22 cellular contexts compared by ENCODE assay signal in genomic region chr3:50369271-50369670, GRCh38. TPM values are rescaled to one million over a fixed set of nuclear protein-coding genes. Genes with fewer than 3 reads are reported as not detected.
DNase-seq lines count a peak whose midpoint lies in the region; ATAC-seq, FAIRE-seq and TF ChIP-seq lines count a peak whose summit lies in the region.
"Had no signal": no experiment of that assay in that cellular context is flagged by ENCODE, and none has a peak within 500 bp of the region (broad histone marks: within the 10 kb centered on the region; RNA-seq: fewer than 3 reads in every experiment).

No MANE protein-coding gene starts in this region.

- no peak for TF ChIP-seq CTCF in HEK293 (tag by site-specific recombination; IDR thresholded peaks at IDR 0.05)
- no peak for TF ChIP-seq CTCF in bronchial epithelial cell (IDR thresholded peaks at IDR 0.05; ENCODE audit: insufficient read depth, low read length, severe bottlenecking)
- no peak for TF ChIP-seq CTCF in nephron progenitor cell (IDR thresholded peaks at IDR 0.05)
- TF ChIP-seq CTCF in progenitor cell of endocrine pancreas (IDR thresholded peaks at IDR 0.05; ENCODE audit: unreplicated experiment), result no peak

- H3K27ac ChIP-seq in HEK293 (ENCODE audit: extremely low read depth, low read depth, low read length), result no peak overlapping the region
- H3K27ac ChIP-seq: BLaER1, C4-2B had no signal

- no peaks in the 10 kb centered on the region for H3K9me3 ChIP-seq in HEK293 (ENCODE audit: control insufficient read depth, insufficient read depth, low read depth, low read length)
- H3K9me3 ChIP-seq: BLaER1 had no signal

- H3K27ac Mint-ChIP-seq in nephron progenitor cell (peak overlapping the region; percentile 57), progenitor cell of endocrine pancreas (peak overlapping the region; percentile 68)
- H3K27ac Mint-ChIP-seq: CD4-positive, CD25-positive, alpha-beta regulatory T cell had no signal

- ATAC-seq in HG03108 (IDR thresholded peaks at IDR 0.05; ENCODE audit: unreplicated experiment), result no peak

- CTCF ChIA-PET in HEK293 (lab: Yijun Ruan, JAX), result interaction anchor here (0.6 to 1.4 kb wide), 3 partner anchors 12 to 149 kb away, joined by 3 read pairs; no protein-coding TSS in a partner anchor

- FAIRE-seq in bronchial epithelial cell (lab: Jason Lieb, UNC), result peak; percentile 64
- FAIRE-seq: D721Med, GM12891, GM18507, H54 had no signal

- POLR2A ChIA-PET in HEK293 (lab: Yijun Ruan, JAX), result interaction anchor here (0.9 to 1.0 kb wide), 2 partner anchors 19 to 41 kb away, joined by 3 to 8 read pairs; partner anchors contain the start of genes CYB561D2 and NPRL2

- no peaks in the 10 kb centered on the region for H3K36me3 ChIP-seq in HEK293 (ENCODE audit: control insufficient read depth in 2 of 2, insufficient read depth in 1 of 2, low read length in 2 of 2)
- no peaks in the 10 kb centered on the region for H3K36me3 ChIP-seq in bronchial epithelial cell (ENCODE audit: control insufficient read depth, insufficient read depth, low read length)
- H3K36me3 ChIP-seq: BLaER1 had no signal

- no peaks in the 10 kb centered on the region for H3K4me1 ChIP-seq in HEK293 (ENCODE audit: control insufficient read depth, insufficient read depth, low read length)

- DNase-seq in bronchial epithelial cell (ENCODE audit: low read depth) (peak; percentile 67), nephron progenitor cell (no peak), progenitor cell of endocrine pancreas (ENCODE audit: low spot score, unreplicated experiment) (no peak), NOMO-1 treated with DMSO at 0.1 percent for 48 hours (lab: John Stamatoyannopoulos, UW; ENCODE audit: unreplicated experiment) (no peak), retina (no peak), NCI-H82 treated with DMSO at 0.1 percent for 48 hours (lab: John Stamatoyannopoulos, UW; ENCODE audit: unreplicated experiment) (no peak)
- DNase-seq: CD4-positive, CD25-positive, alpha-beta regulatory T cell; CD8-positive, alpha-beta memory T cell; DMS 273 treated with DMSO at 0.1 percent for 48 hours; DMS79; GF-D8; GOT3; HCEC 1CT had no signal

- peaks cover 6% of the 10 kb centered on the region for H3K27me3 ChIP-seq in bronchial epithelial cell (ENCODE audit: control insufficient read depth, insufficient read depth, low read length)
- H3K27me3 ChIP-seq: BLaER1 had no signal

- H3K27me3 Mint-ChIP-seq in nephron progenitor cell (ENCODE audit: low read depth, poor library complexity) (peaks cover 18% of the 10 kb centered on the region), progenitor cell of endocrine pancreas (peaks cover 6% of the 10 kb centered on the region)
- H3K27me3 Mint-ChIP-seq: CD8-positive, alpha-beta memory T cell had no signal

- H3K4me3 Mint-ChIP-seq in nephron progenitor cell (no peak overlapping the region), progenitor cell of endocrine pancreas (ENCODE audit: low read depth) (no peak overlapping the region)

- H3K4me3 ChIP-seq in HEK293 (ENCODE audit: low read depth, low read length) (no peak overlapping the region), bronchial epithelial cell (ENCODE audit: low read depth, low read length) (no peak overlapping the region)
- H3K4me3 ChIP-seq: BLaER1 had no signal

- H3K36me3 Mint-ChIP-seq in nephron progenitor cell (ENCODE audit: low read depth), result no peaks in the 10 kb centered on the region
- no peaks in the 10 kb centered on the region for H3K36me3 Mint-ChIP-seq in progenitor cell of endocrine pancreas (ENCODE audit: insufficient read depth)
- H3K36me3 Mint-ChIP-seq: CD4-positive, CD25-positive, alpha-beta regulatory T cell had no signal

- H3K4me1 Mint-ChIP-seq in nephron progenitor cell, result peaks cover 39% of the 10 kb centered on the region
- H3K4me1 Mint-ChIP-seq in progenitor cell of endocrine pancreas (ENCODE audit: low read depth), result peaks cover 2% of the 10 kb centered on the region

- H3K9me3 Mint-ChIP-seq in nephron progenitor cell (no peaks in the 10 kb centered on the region), progenitor cell of endocrine pancreas (ENCODE audit: low read depth) (no peaks in the 10 kb centered on the region)
- H3K9me3 Mint-ChIP-seq: CD8-positive, alpha-beta memory T cell had no signal

TF ChIP-seq in HEK293, 187 proteins besides CTCF, POLR2A, EP300 and RAD21:
- TF ChIP-seq ZIC2 (tag by site-specific recombination; IDR thresholded peaks at IDR 0.05), result no peak
- TF ChIP-seq EGR2 (tag by site-specific recombination; IDR thresholded peaks at IDR 0.05; ENCODE audit: low read depth), result peak; percentile 42; the same call in 1 of the 2 replicates
TF ChIP-seq in HEK293: peak in this region for 1.

RNA-seq across cellular contexts. Expression of gene TMEM115, which starts 9.9 kb away (rescaled TPM):
- total RNA-seq in bronchial epithelial cell, result 19.7 and 22.8 TPM in 2 replicates
- 32.7 and 33.0 TPM in 2 replicates for total RNA-seq in progenitor cell of endocrine pancreas

RNA-seq across cellular contexts. Expression of gene CYB561D2, which starts 18.6 kb away (rescaled TPM):
- total RNA-seq in bronchial epithelial cell (18.9 and 22.1 TPM in 2 replicates), progenitor cell of endocrine pancreas (18.7 and 19.2 TPM in 2 replicates)

RNA-seq across cellular contexts. Expression of gene NPRL2, which starts 18.7 kb away (rescaled TPM):
- total RNA-seq in bronchial epithelial cell, result 11.0 and 17.1 TPM in 2 replicates
- total RNA-seq in progenitor cell of endocrine pancreas, result 25.7 and 31.6 TPM in 2 replicates

RNA-seq across cellular contexts. Expression of gene ZMYND10, which starts 23.7 kb away (rescaled TPM):
- total RNA-seq in bronchial epithelial cell, result 0.13 and 0.53 TPM in 2 replicates
- 0.86 and 2.2 TPM in 2 replicates for total RNA-seq in progenitor cell of endocrine pancreas
- total RNA-seq: G401 had no signal

RNA-seq across cellular contexts. Expression of gene RASSF1, which starts 28.6 kb away (rescaled TPM):
- total RNA-seq in bronchial epithelial cell (15.5 and 25.5 TPM in 2 replicates), progenitor cell of endocrine pancreas (11.7 and 13.9 TPM in 2 replicates)
